Comparison of ENCODE assay signal across 13 cellular contexts in genomic region chr3:181327349-181327748, GRCh38.
"Had no signal": no experiment of that assay in that cellular context is flagged by ENCODE, and none has a peak within 500 bp of the region (broad histone marks: within the 10 kb centered on the region; RNA-seq: fewer than 3 reads in every experiment).

No MANE protein-coding gene starts in this region.

- H3K36me3 ChIP-seq: sigmoid colon, thyroid gland had no signal

- H3K27me3 ChIP-seq: body of pancreas, sigmoid colon, thyroid gland had no signal

- DNase-seq: activated CD4-positive, alpha-beta T cell treated with anti-CD3 and anti-CD28 coated beads, Interleukin-2, amount 50 U/mL, for 1 hour; activated CD4-positive, CD25-positive, alpha-beta regulatory T cell treated with anti-CD3 and anti-CD28 coated beads, Interleukin-2, amount 50 U/mL, for 72 hours; activated CD8-positive, alpha-beta memory T cell treated with anti-CD3 and anti-CD28 coated beads, Interleukin-2, amount 50 U/mL, for 4 hours; activated naive CD4-positive, alpha-beta T cell treated with anti-CD3 and anti-CD28 coated beads for 36 hours; activated T-cell treated with anti-CD3 and anti-CD28 coated beads, Interleukin-2, amount 50 U/mL, for 4 hours; body of pancreas; left ventricle myocardium superior; posterior cingulate gyrus; sigmoid colon; stimulated activated naive B cell treated with anti-CD40 and anti-IgM and Interleukin-4, amounts not matched to agents 10 μg/mL and 1 μg/mL and 100 μg/mL, for 72 hours; thyroid gland had no signal

- H3K4me3 ChIP-seq: body of pancreas, mucosa of descending colon, sigmoid colon, thyroid gland had no signal

- H3K9me3 ChIP-seq: mucosa of descending colon, sigmoid colon, thyroid gland had no signal

- H3K4me1 ChIP-seq: body of pancreas, foreskin keratinocyte, sigmoid colon had no signal

- H3K27ac ChIP-seq: body of pancreas, foreskin keratinocyte, sigmoid colon, thyroid gland had no signal
